ENCODE assay signal across 17 cellular contexts in genomic region chr2:174490032-174490431, GRCh38. TPM values are rescaled to one million over a fixed set of nuclear protein-coding genes. Genes with fewer than 3 reads are reported as not detected.
DNase-seq lines count a peak whose midpoint lies in the region; ATAC-seq lines count a peak whose summit lies in the region.
"Had no signal": no experiment of that assay in that cellular context is flagged by ENCODE, and none has a peak within 500 bp of the region (broad histone marks: within the 10 kb centered on the region; RNA-seq: fewer than 3 reads in every experiment).

No MANE protein-coding gene starts in this region.

- H3K4me3 Mint-ChIP-seq in stimulated activated naive CD8-positive, alpha-beta T cell treated with anti-CD3 and anti-CD28 coated beads, Interleukin-15, Interleukin-2, amounts not matched to agents 100 ng/mL and 50 ng/mL, for 24 hours = peak overlapping the region; percentile 79
- H3K4me3 Mint-ChIP-seq in T-cell = peak overlapping the region; percentile 58 to 91 (median 68)
- H3K4me3 Mint-ChIP-seq in central memory CD8-positive, alpha-beta T cell = peak overlapping the region; percentile 92
- H3K4me3 Mint-ChIP-seq: GM23338 had no signal

- no peaks in the 10 kb centered on the region for H3K27me3 Mint-ChIP-seq in stimulated activated naive CD8-positive, alpha-beta T cell treated with anti-CD3 and anti-CD28 coated beads, Interleukin-15, Interleukin-2, amounts not matched to agents 100 ng/mL and 50 ng/mL, for 24 hours
- no peaks in the 10 kb centered on the region for H3K27me3 Mint-ChIP-seq in T-cell
- H3K27me3 Mint-ChIP-seq in central memory CD8-positive, alpha-beta T cell = no peaks in the 10 kb centered on the region

- no peaks in the 10 kb centered on the region for H3K9me3 Mint-ChIP-seq in stimulated activated naive CD8-positive, alpha-beta T cell treated with anti-CD3 and anti-CD28 coated beads, Interleukin-15, Interleukin-2, amounts not matched to agents 100 ng/mL and 50 ng/mL, for 24 hours
- no peaks in the 10 kb centered on the region for H3K9me3 Mint-ChIP-seq in T-cell
- no peaks in the 10 kb centered on the region for H3K9me3 Mint-ChIP-seq in central memory CD8-positive, alpha-beta T cell
- H3K9me3 Mint-ChIP-seq: GM23338 had no signal

- no peak for DNase-seq in stimulated activated naive CD8-positive, alpha-beta T cell treated with anti-CD3 and anti-CD28 coated beads, Interleukin-15, Interleukin-2, amounts not matched to agents 100 U/mL and 50 U/mL, for 24 hours
- DNase-seq in T-cell (no peak), NCI-H187 treated with DMSO at 0.1 percent for 48 hours (lab: John Stamatoyannopoulos, UW) (no peak), medulla oblongata (ENCODE audit: extremely low spot score) (no peak)
- DNase-seq in central memory CD8-positive, alpha-beta T cell (ENCODE audit: low spot score in 2 of 2) = no peak
- DNase-seq: Calu3; left ventricle myocardium inferior; NCI-H2081; NCI-H510A treated with DMSO at 0.1 percent for 48 hours; right lobe of liver; SHP77 treated with DMSO at 0.1 percent for 48 hours; stimulated activated CD4-positive, alpha-beta T cell treated with anti-CD3 and anti-CD28 coated beads, Interleukin-1b, Interleukin-23, amount 100 ng/mL, for 48 hours; T1000 had no signal

- CTCF ChIA-PET in T-cell (lab: Charles Lee) = interaction anchor here (0.6 to 1.2 kb wide), 5 partner anchors 27 to 225 kb away, joined by 3 to 4 read pairs (median 3); partner anchors contain the start of gene WIPF1 (in 1 of the 2)

- peaks cover 82% of the 10 kb centered on the region for H3K4me1 Mint-ChIP-seq in stimulated activated naive CD8-positive, alpha-beta T cell treated with anti-CD3 and anti-CD28 coated beads, Interleukin-15, Interleukin-2, amounts not matched to agents 100 ng/mL and 50 ng/mL, for 24 hours (ENCODE audit: low read depth)
- peaks cover 74 to 85% (median 81%) of the 10 kb centered on the region in 3 donors for H3K4me1 Mint-ChIP-seq in T-cell
- peaks cover 70% of the 10 kb centered on the region for H3K4me1 Mint-ChIP-seq in central memory CD8-positive, alpha-beta T cell

- peak overlapping the region; percentile 92 for H3K27ac Mint-ChIP-seq in stimulated activated naive CD8-positive, alpha-beta T cell treated with anti-CD3 and anti-CD28 coated beads, Interleukin-15, Interleukin-2, amounts not matched to agents 100 ng/mL and 50 ng/mL, for 24 hours
- peak overlapping the region; percentile 91 to 92 for H3K27ac Mint-ChIP-seq in T-cell
- peak overlapping the region; percentile 94 for H3K27ac Mint-ChIP-seq in central memory CD8-positive, alpha-beta T cell (ENCODE audit: low read depth)
- H3K27ac Mint-ChIP-seq: GM23338 had no signal

- H3K36me3 Mint-ChIP-seq in stimulated activated naive CD8-positive, alpha-beta T cell treated with anti-CD3 and anti-CD28 coated beads, Interleukin-15, Interleukin-2, amounts not matched to agents 100 ng/mL and 50 ng/mL, for 24 hours (ENCODE audit: low read depth) = no peaks in the 10 kb centered on the region
- no peaks in the 10 kb centered on the region for H3K36me3 Mint-ChIP-seq in T-cell
- peaks cover 15% of the 10 kb centered on the region for H3K36me3 Mint-ChIP-seq in central memory CD8-positive, alpha-beta T cell (ENCODE audit: insufficient read depth)

- ATAC-seq in stimulated activated naive CD8-positive, alpha-beta T cell treated with anti-CD3 and anti-CD28 coated beads, Interleukin-15, Interleukin-2, amounts not matched to agents 100 U/mL and 50 U/mL, for 24 hours = no peak
- ATAC-seq in T-cell (replicated peaks in 1 of 4) (no peak), HG02642 (IDR thresholded peaks at IDR 0.05; ENCODE audit: poor library complexity, unreplicated experiment) (no peak), HG03571 (IDR thresholded peaks at IDR 0.05; ENCODE audit: unreplicated experiment) (no peak)
- no peak for ATAC-seq in central memory CD8-positive, alpha-beta T cell (replicated peaks; ENCODE audit: extremely low read depth, poor library complexity, severe bottlenecking)
- ATAC-seq: GM23338, right lobe of liver had no signal

- POLR2A ChIA-PET in T-cell (lab: Charles Lee) = interaction anchor here (0.6 to 0.9 kb wide), 5 partner anchors 28 to 111 kb away, joined by 3 to 5 read pairs (median 3); no protein-coding TSS in a partner anchor

RNA-seq across cellular contexts. Expression of gene GPR155, which starts 3.2 kb away (rescaled TPM):
- 10 to 100 TPM; 12.4 to 25.2 (median 17.8) TPM for total RNA-seq in T-cell
